ENCODE assay signal across 9 cellular contexts in genomic region chr20:41619360-41620115, GRCh38. TPM values are rescaled to one million over a fixed set of nuclear protein-coding genes. Genes with fewer than 3 reads are reported as not detected.
DNase-seq lines count a peak whose midpoint lies in the region; ATAC-seq and TF ChIP-seq lines count a peak whose summit lies in the region.
"Had no signal": no experiment of that assay in that cellular context is flagged by ENCODE, and none has a peak within 500 bp of the region (broad histone marks: within the 10 kb centered on the region; RNA-seq: fewer than 3 reads in every experiment).

No MANE protein-coding gene starts in this region.

- ATAC-seq in T-helper 17 cell (no peak), HG02678 (IDR thresholded peaks at IDR 0.05; ENCODE audit: unreplicated experiment) (no peak), GM18867 (IDR thresholded peaks at IDR 0.05; ENCODE audit: unreplicated experiment) (no peak)

- peaks cover 27% of the 10 kb centered on the region for H3K4me1 ChIP-seq in hepatocyte (ENCODE audit: insufficient read depth)

- H3K9me3 Mint-ChIP-seq in activated naive CD4-positive, alpha-beta T cell treated with anti-CD3 and anti-CD28 coated beads for 36 hours = no peaks in the 10 kb centered on the region

- H3K9me3 ChIP-seq in T-helper 17 cell (ENCODE audit: control insufficient read depth, low read length, poor library complexity, severe bottlenecking) = no peaks in the 10 kb centered on the region
- no peaks in the 10 kb centered on the region for H3K9me3 ChIP-seq in hepatocyte (ENCODE audit: low read depth)

- H3K4me2 ChIP-seq in hepatocyte = peak overlapping the region; percentile 80

- H3K27ac Mint-ChIP-seq in activated naive CD4-positive, alpha-beta T cell treated with anti-CD3 and anti-CD28 coated beads for 36 hours = no peak overlapping the region
- peak overlapping the region; percentile 41 for H3K27ac Mint-ChIP-seq in T-helper 17 cell

- no peak overlapping the region for H3K4me3 ChIP-seq in hepatocyte

- TF ChIP-seq CTCF in hepatocyte (IDR thresholded peaks at IDR 0.05; ENCODE audit: poor library complexity) = no peak

- intact Hi-C loops in activated naive CD4-positive, alpha-beta T cell treated with anti-CD3 and anti-CD28 coated beads for 36 hours (cut with micrococcal nuclease) = loop anchor here (5.0 to 10.0 kb wide), 5 partner anchors 275 to 1975 kb away; partner anchors contain the start of genes IFT52, LPIN3, PLCG1 and SRSF6

- no peaks in the 10 kb centered on the region for H3K27me3 ChIP-seq in hepatocyte

- peaks cover 32% of the 10 kb centered on the region for H3K4me1 Mint-ChIP-seq in activated naive CD4-positive, alpha-beta T cell treated with anti-CD3 and anti-CD28 coated beads for 36 hours (ENCODE audit: low read depth)
- peaks cover 29% of the 10 kb centered on the region for H3K4me1 Mint-ChIP-seq in T-helper 17 cell

- H3K36me3 ChIP-seq in hepatocyte (replicated peaks; ENCODE audit: insufficient read depth, low read depth) = no peaks in the 10 kb centered on the region

- H3K79me2 ChIP-seq in hepatocyte = peaks cover 31% of the 10 kb centered on the region

- CTCF ChIA-PET in activated naive CD4-positive, alpha-beta T cell treated with anti-CD3 and anti-CD28 coated beads for 36 hours (lab: Charles Lee) = interaction anchor here (0.7 to 1.0 kb wide), 3 partner anchors 10 to 140 kb away, joined by 3 read pairs; no protein-coding TSS in a partner anchor

- peaks cover 1% of the 10 kb centered on the region for H3K36me3 Mint-ChIP-seq in activated naive CD4-positive, alpha-beta T cell treated with anti-CD3 and anti-CD28 coated beads for 36 hours (ENCODE audit: low read depth)
- H3K36me3 Mint-ChIP-seq in T-helper 17 cell (ENCODE audit: low read depth) = no peaks in the 10 kb centered on the region

- peak overlapping the region; percentile 72 for H2AFZ ChIP-seq in hepatocyte

- WGBS in hepatocyte (ENCODE audit: low lambda C conversion rate, missing lambda C conversion rate) = 71% methylated on average over 5 of the region's 5 CpGs

- peaks cover 30% of the 10 kb centered on the region for H4K20me1 ChIP-seq in hepatocyte (ENCODE audit: insufficient read depth, poor library complexity, severe bottlenecking)

- H3K27ac ChIP-seq in hepatocyte = peak overlapping the region; percentile 5

- no peaks in the 10 kb centered on the region for H3K9me2 ChIP-seq in hepatocyte (replicated peaks; ENCODE audit: insufficient read depth)

- no peak for DNase-seq in activated naive CD4-positive, alpha-beta T cell treated with anti-CD3 and anti-CD28 coated beads for 36 hours
- no peak for DNase-seq in activated naive CD4-positive, alpha-beta T cell (lab: John Stamatoyannopoulos, UW)
- DNase-seq in T-helper 17 cell = no peak
- DNase-seq in hepatocyte (ENCODE audit: low spot score) = no peak
- peak; percentile 26 for DNase-seq in superior temporal gyrus (ENCODE audit: extremely low spot score)
- DNase-seq in activated CD4-positive, alpha-beta T cell treated with anti-CD3 and anti-CD28 coated beads, Interleukin-2, amount 50 U/mL, for 1 hour = no peak
- DNase-seq: GDM1 had no signal

- no peaks in the 10 kb centered on the region for H3K27me3 Mint-ChIP-seq in activated naive CD4-positive, alpha-beta T cell treated with anti-CD3 and anti-CD28 coated beads for 36 hours (ENCODE audit: low read depth)
- H3K27me3 Mint-ChIP-seq in T-helper 17 cell = no peaks in the 10 kb centered on the region

- peak overlapping the region; percentile 75 for H3K4me3 Mint-ChIP-seq in activated naive CD4-positive, alpha-beta T cell treated with anti-CD3 and anti-CD28 coated beads for 36 hours
- peak overlapping the region; percentile 93 for H3K4me3 Mint-ChIP-seq in T-helper 17 cell

RNA-seq across cellular contexts. Expression of gene CHD6, which starts 1.4 kb away (rescaled TPM):
- total RNA-seq in activated naive CD4-positive, alpha-beta T cell treated with anti-CD3 and anti-CD28 coated beads for 36 hours = 10 to 100 TPM; 30.1 to 31.8 TPM
- 10 to 100 TPM; 83.3 to 87.0 TPM for total RNA-seq in T-helper 17 cell
- 31.0 and 36.7 TPM in 2 replicates for total RNA-seq in hepatocyte
- polyA plus RNA-seq in hepatocyte = 56.0 and 98.3 TPM in 2 replicates
